Comparison of ENCODE assay signal across 27 cellular contexts in genomic region chr13:62846302-62846701, GRCh38.
DNase-seq lines count a peak whose midpoint lies in the region; TF ChIP-seq lines count a peak whose summit lies in the region.
"Had no signal": no experiment of that assay in that cellular context is flagged by ENCODE, and none has a peak within 500 bp of the region (broad histone marks: within the 10 kb centered on the region; RNA-seq: fewer than 3 reads in every experiment).

No MANE protein-coding gene starts in this region.

- peak overlapping the region; percentile 2 for H2AFZ ChIP-seq in neuron (ENCODE audit: low read depth, low read length)
- H2AFZ ChIP-seq in MM.1S (ENCODE audit: low read length), result no peak overlapping the region

- H3K9ac ChIP-seq in MM.1S (ENCODE audit: low read length), result no peak overlapping the region

- no peak overlapping the region for H3K4me3 ChIP-seq in neuron (ENCODE audit: low read length)
- no peak overlapping the region for H3K4me3 ChIP-seq in MM.1S (ENCODE audit: low read length)
- H3K4me3 ChIP-seq: ascending aorta, tibial nerve had no signal

- H3K27ac ChIP-seq in RWPE1 (no peak overlapping the region), MM.1S (ENCODE audit: low read length) (no peak overlapping the region)
- H3K27ac ChIP-seq: ascending aorta, C4-2B, tibial nerve, WERI-Rb-1 had no signal

- intact Hi-C loops in cardiac septum (cut with DNase I), result no loop called here

- H4K20me1 ChIP-seq in MM.1S (ENCODE audit: insufficient read depth, low read length), result no peaks in the 10 kb centered on the region

- H3K36me3 ChIP-seq in neuron (ENCODE audit: insufficient read depth, low read length) (no peaks in the 10 kb centered on the region), MM.1S (replicated peaks; ENCODE audit: insufficient read depth, low read length) (no peaks in the 10 kb centered on the region)
- H3K36me3 ChIP-seq: ascending aorta, tibial nerve, WERI-Rb-1 had no signal

- POLR2A ChIA-PET in HEK293T (lab: Yijun Ruan, JAX), result no interaction called here
- POLR2A ChIA-PET in RWPE1 (lab: Yijun Ruan, JAX; ENCODE audit: low non-redundant PET), result no interaction called here

- H3K27me3 ChIP-seq in neuron (ENCODE audit: insufficient read depth, low read length) (no peaks in the 10 kb centered on the region), MM.1S (replicated peaks; ENCODE audit: insufficient read depth, low read length) (no peaks in the 10 kb centered on the region)
- H3K27me3 ChIP-seq: ascending aorta, tibial nerve had no signal

- no peak for TF ChIP-seq CTCF in RWPE1 (conservative IDR thresholded peaks at IDR 0.05; ENCODE audit: low read depth)
- no peak for TF ChIP-seq CTCF in MM.1S (IDR thresholded peaks at IDR 0.05; ENCODE audit: low read length)

- no peaks in the 10 kb centered on the region for H3K79me2 ChIP-seq in MM.1S (ENCODE audit: low read length)

- no peak for DNase-seq in HEK293T (ENCODE audit: extremely low spot score)
- DNase-seq in RWPE1 (ENCODE audit: low spot score), result peak; percentile 4
- peak; percentile 20 for DNase-seq in dedifferentiated amniotic fluid mesenchymal stem cell (ENCODE audit: extremely low spot score)
- no peak for DNase-seq in NCI-H748 (lab: John Stamatoyannopoulos, UW; ENCODE audit: unreplicated experiment)
- no peak for DNase-seq in cardiac septum (ENCODE audit: low spot score)
- no peak for DNase-seq in MM.1S
- DNase-seq: activated CD4-positive, alpha-beta T cell treated with anti-CD3 and anti-CD28 coated beads for 48 hours; activated CD8-positive, alpha-beta memory T cell treated with anti-CD3 and anti-CD28 coated beads for 24 hours; activated T-cell treated with anti-CD3 and anti-CD28 coated beads for 4 hours; Caco-2; caudate nucleus; dermis blood vessel endothelial cell; DMS79; GF-D8; NCI-H1092 treated with DMSO at 0.1 percent for 48 hours; NCI-H1694 treated with DMSO at 0.1 percent for 48 hours; NCI-H2171; NCI-H524; nephron progenitor cell; SIG-M5; stimulated activated CD4-positive, alpha-beta T cell treated with anti-CD3 and anti-CD28 coated beads, Interleukin-15, amount 100 ng/mL, for 24 hours; stimulated activated CD4-positive, alpha-beta T cell treated with anti-CD3 and anti-CD28 coated beads, Interleukin-4, amount 100 ng/mL, for 4 hours; WERI-Rb-1 had no signal

- CTCF ChIA-PET in HEK293T (lab: Yijun Ruan, JAX), result interaction anchor here (0.6 kb wide), 1 partner anchor 34 kb away, joined by 3 read pairs; no protein-coding TSS in a partner anchor
- CTCF ChIA-PET in RWPE1 (lab: Yijun Ruan, JAX), result no interaction called here

- H3K4me1 ChIP-seq in neuron (ENCODE audit: insufficient read depth, low read length) (no peaks in the 10 kb centered on the region), MM.1S (ENCODE audit: low read length) (no peaks in the 10 kb centered on the region)
- H3K4me1 ChIP-seq: ascending aorta, Caco-2, tibial nerve had no signal

- no peaks in the 10 kb centered on the region for H3F3A ChIP-seq in MM.1S (ENCODE audit: insufficient read depth, low read length)

- no peaks in the 10 kb centered on the region for H3K9me3 ChIP-seq in neuron (ENCODE audit: low read length)
- H3K9me3 ChIP-seq in MM.1S (replicated peaks; ENCODE audit: insufficient read depth, low read length), result no peaks in the 10 kb centered on the region
- H3K9me3 ChIP-seq: ascending aorta, Caco-2, tibial nerve had no signal

- H3K9me2 ChIP-seq in MM.1S (replicated peaks; ENCODE audit: insufficient read depth, low read length), result no peaks in the 10 kb centered on the region

- H3K4me2 ChIP-seq in MM.1S (ENCODE audit: low read depth, low read length), result no peak overlapping the region

TF ChIP-seq in HEK293T, 16 proteins besides CTCF, POLR2A, EP300 and RAD21:
- no peak for TF ChIP-seq TARDBP (IDR thresholded peaks at IDR 0.05)
- TF ChIP-seq ZNF384 (IDR thresholded peaks at IDR 0.05), result no peak
- TF ChIP-seq, protein P1, sequence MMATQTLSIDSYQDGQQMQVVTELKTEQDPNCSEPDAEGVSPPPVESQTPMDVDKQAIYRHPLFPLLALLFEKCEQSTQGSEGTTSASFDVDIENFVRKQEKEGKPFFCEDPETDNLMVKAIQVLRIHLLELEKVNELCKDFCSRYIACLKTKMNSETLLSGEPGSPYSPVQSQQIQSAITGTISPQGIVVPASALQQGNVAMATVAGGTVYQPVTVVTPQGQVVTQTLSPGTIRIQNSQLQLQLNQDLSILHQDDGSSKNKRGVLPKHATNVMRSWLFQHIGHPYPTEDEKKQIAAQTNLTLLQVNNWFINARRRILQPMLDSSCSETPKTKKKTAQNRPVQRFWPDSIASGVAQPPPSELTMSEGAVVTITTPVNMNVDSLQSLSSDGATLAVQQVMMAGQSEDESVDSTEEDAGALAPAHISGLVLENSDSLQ (IDR thresholded peaks at IDR 0.05), result peak; percentile 79
- TF ChIP-seq FOXA1 (IDR thresholded peaks at IDR 0.05), result no peak
- no peak for TF ChIP-seq NFRKB (IDR thresholded peaks at IDR 0.05)
- TF ChIP-seq LEF1 (IDR thresholded peaks at IDR 0.05; ENCODE audit: borderline replicate concordance), result no peak

Comparison
In these comparisons a context has a peak if more than half of its experiments do, and no peak if none do; other contexts are left out.
1. DNase-seq: peak in RWPE1 (single experiment) and dedifferentiated amniotic fluid mesenchymal stem cell (single experiment); none in HEK293T (single experiment), NCI-H748 (single experiment), cardiac septum (single experiment) and MM.1S (single experiment).